ENCODE assay signal across 22 cellular contexts in genomic region chr7:2990949-2991470, GRCh38. TPM values are rescaled to one million over a fixed set of nuclear protein-coding genes. Genes with fewer than 3 reads are reported as not detected.
"Had no signal": no experiment of that assay in that cellular context is flagged by ENCODE, and none has a peak within 500 bp of the region (broad histone marks: within the 10 kb centered on the region; RNA-seq: fewer than 3 reads in every experiment).

No MANE protein-coding gene starts in this region.

- H3K27me3 ChIP-seq: upper lobe of right lung had no signal

- H3K4me2 ChIP-seq: smooth muscle cell had no signal

- H3K27ac ChIP-seq: coronary artery, esophagus muscularis mucosa, gastrocnemius medialis, upper lobe of right lung had no signal

- DNase-seq: activated CD4-positive, alpha-beta T cell treated with anti-CD3 and anti-CD28 coated beads, Interleukin-2, amount 50 U/mL, for 48 hours; activated gamma-delta T cell treated with Interleukin-2 at 50 U/mL for 16 hours; activated T-cell treated with anti-CD3 and anti-CD28 coated beads, Interleukin-2, amount 50 U/mL, for 72 hours; amniotic stem cell; cerebellar nuclear complex; gastrocnemius medialis; hippocampal formation; occipital lobe; stimulated activated CD4-positive, alpha-beta T cell treated with anti-CD3 and anti-CD28 coated beads, Interleukin-15, amount 100 ng/mL, for 24 hours; stimulated activated CD4-positive, alpha-beta T cell treated with anti-CD3 and anti-CD28 coated beads, Interleukin-2, amount 100 ng/mL, for 48 hours; stimulated activated CD8-positive, alpha-beta memory T cell treated with anti-CD3 and anti-CD28 coated beads, Interleukin-4, amount 100 ng/mL, for 48 hours; stimulated activated naive CD8-positive, alpha-beta T cell treated with anti-CD3 and anti-CD28 coated beads, Interleukin-15, Interleukin-2, amounts not matched to agents 100 U/mL and 50 U/mL, for 24 hours; T1000; upper lobe of right lung had no signal

- H3K9me3 Mint-ChIP-seq: activated naive CD4-positive, alpha-beta T cell treated with anti-CD3 and anti-CD28 coated beads, Interleukin-2, amount 50 U/mL, for 24 hours had no signal

- H3K36me3 ChIP-seq: esophagus muscularis mucosa, gastrocnemius medialis, upper lobe of right lung had no signal

- H3K4me3 ChIP-seq: coronary artery, esophagus muscularis mucosa, gastrocnemius medialis, smooth muscle cell, upper lobe of right lung had no signal

- H3K27ac Mint-ChIP-seq: activated naive CD4-positive, alpha-beta T cell treated with anti-CD3 and anti-CD28 coated beads, Interleukin-2, amount 50 U/mL, for 24 hours; activated T-cell treated with anti-CD3 and anti-CD28 coated beads, Interleukin-2, amount 50 U/mL, for 72 hours; WTC11 had no signal

- H3K27me3 Mint-ChIP-seq: activated naive CD4-positive, alpha-beta T cell treated with anti-CD3 and anti-CD28 coated beads, Interleukin-2, amount 50 U/mL, for 24 hours had no signal

- H3K4me3 Mint-ChIP-seq: activated naive CD4-positive, alpha-beta T cell treated with anti-CD3 and anti-CD28 coated beads, Interleukin-2, amount 50 U/mL, for 24 hours; activated T-cell treated with anti-CD3 and anti-CD28 coated beads, Interleukin-2, amount 50 U/mL, for 72 hours; neural crest cell; WTC11 had no signal

- H3K9me3 ChIP-seq: gastrocnemius medialis, upper lobe of right lung had no signal

- H3K4me1 ChIP-seq: esophagus muscularis mucosa, gastrocnemius medialis, upper lobe of right lung had no signal

- H3K4me1 Mint-ChIP-seq: neural crest cell, WTC11 had no signal

- ATAC-seq: activated T-cell treated with anti-CD3 and anti-CD28 coated beads, Interleukin-2, amount 50 U/mL, for 72 hours; gastrocnemius medialis; sciatic nerve; stimulated activated naive CD8-positive, alpha-beta T cell treated with anti-CD3 and anti-CD28 coated beads, Interleukin-15, Interleukin-2, amounts not matched to agents 100 U/mL and 50 U/mL, for 24 hours; upper lobe of right lung; WTC11 had no signal

RNA-seq across cellular contexts. Expression of gene CARD11, which starts 52.7 kb away (rescaled TPM):
- total RNA-seq: myocyte had no signal
